Comparison of ENCODE assay signal across 24 cellular contexts in the genomic region with DNA sequence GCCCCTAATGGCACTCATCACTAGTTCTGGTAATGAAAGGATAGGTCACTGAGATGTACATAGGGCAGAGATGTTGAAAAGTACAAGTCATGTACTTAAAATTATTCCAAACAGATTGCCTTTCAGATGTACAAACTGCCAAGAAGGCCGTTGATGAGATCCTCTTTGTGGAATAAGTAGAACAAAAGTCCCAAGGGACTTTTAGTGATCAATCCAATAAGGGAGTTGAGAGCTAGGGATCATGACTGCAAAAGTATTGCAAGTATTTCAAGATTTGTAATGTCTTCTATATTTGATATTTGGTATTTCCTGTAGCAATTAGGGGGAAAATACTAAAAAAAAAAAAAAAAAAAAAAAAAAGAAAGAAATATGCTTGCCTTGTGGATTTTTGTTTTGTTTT.
"Had no signal": no experiment of that assay in that cellular context is flagged by ENCODE, and none has a peak within 500 bp of the region (broad histone marks: within the 10 kb centered on the region; RNA-seq: fewer than 3 reads in every experiment).

No MANE protein-coding gene starts in this region.

- H2AFZ ChIP-seq: neural progenitor cell had no signal

- H3K4me1 ChIP-seq: esophagus muscularis mucosa, gastroesophageal sphincter, left lung, lower lobe of right lung, neural progenitor cell, suprapubic skin, thyroid gland had no signal

- H3K4me3 ChIP-seq: esophagus muscularis mucosa, gastroesophageal sphincter, left lung, lower lobe of right lung, neural progenitor cell, ovary, smooth muscle cell, suprapubic skin, thyroid gland had no signal

- H3K9ac ChIP-seq: neural progenitor cell had no signal

- H3K27ac Mint-ChIP-seq: dendritic cell treated with granulocyte-macrophage colony-stimulating factor and Interleukin-4, amounts not matched to agents 40 ng/mL and 50 ng/mL, for 4 days; immature natural killer cell; natural killer cell treated with Interleukin-12 subunit alpha and Interleukin-12 subunit beta and Interleukin-15 and Interleukin-18, amount 100 ng/mL, for 72 hours; neural progenitor cell; progenitor cell of endocrine pancreas; stimulated activated effector memory CD8-positive, alpha-beta T cell treated with anti-CD3 and anti-CD28 coated beads, Interleukin-12 subunit alpha, Interleukin-12 subunit beta, amount 100 ng/mL, for 72 hours; type B pancreatic cell had no signal

- H3K4me1 Mint-ChIP-seq: immature natural killer cell; neural progenitor cell; stimulated activated effector memory CD8-positive, alpha-beta T cell treated with anti-CD3 and anti-CD28 coated beads, Interleukin-12 subunit alpha, Interleukin-12 subunit beta, amount 100 ng/mL, for 72 hours had no signal

- DNase-seq: effector memory CD8-positive, alpha-beta T cell; glutamatergic neuron; immature natural killer cell; left lung; lower lobe of right lung; mesenchymal stem cell; midbrain; nucleus accumbens; ovary; right cardiac atrium; stimulated activated CD4-positive, alpha-beta T cell treated with anti-CD3 and anti-CD28 coated beads, Interleukin-4, amount 100 ng/mL, for 1 hour; stimulated activated CD8-positive, alpha-beta memory T cell treated with anti-CD3 and anti-CD28 coated beads, Interleukin-4, amount 100 ng/mL, for 48 hours; stimulated activated naive CD8-positive, alpha-beta T cell treated with anti-CD3 and anti-CD28 coated beads, Interleukin-15, Interleukin-2, amounts not matched to agents 100 U/mL and 50 U/mL, for 24 hours; thyroid gland had no signal

- H3K9me3 Mint-ChIP-seq: dendritic cell treated with granulocyte-macrophage colony-stimulating factor and Interleukin-4, amounts not matched to agents 40 ng/mL and 50 ng/mL, for 4 days; effector memory CD8-positive, alpha-beta T cell; immature natural killer cell; natural killer cell treated with Interleukin-12 subunit alpha and Interleukin-12 subunit beta and Interleukin-15 and Interleukin-18, amount 100 ng/mL, for 72 hours; neural progenitor cell; stimulated activated effector memory CD8-positive, alpha-beta T cell treated with anti-CD3 and anti-CD28 coated beads, Interleukin-12 subunit alpha, Interleukin-12 subunit beta, amount 100 ng/mL, for 72 hours; type B pancreatic cell had no signal

- ATAC-seq: effector memory CD8-positive, alpha-beta T cell; gastroesophageal sphincter; left lung; lower lobe of right lung; natural killer cell treated with Interleukin-12 subunit alpha and Interleukin-12 subunit beta and Interleukin-15 and Interleukin-18, amount 100 ng/mL, for 72 hours; right cardiac atrium; stimulated activated effector memory CD8-positive, alpha-beta T cell treated with anti-CD3 and anti-CD28 coated beads, Interleukin-12 subunit alpha, Interleukin-12 subunit beta, amount 100 ng/mL, for 72 hours; stimulated activated naive CD8-positive, alpha-beta T cell treated with anti-CD3 and anti-CD28 coated beads, Interleukin-15, Interleukin-2, amounts not matched to agents 100 U/mL and 50 U/mL, for 24 hours had no signal

- H3K4me2 ChIP-seq: neural progenitor cell, smooth muscle cell had no signal

- H3K36me3 ChIP-seq: neural progenitor cell, ovary, suprapubic skin, thyroid gland had no signal

- H3K4me3 Mint-ChIP-seq: dendritic cell treated with granulocyte-macrophage colony-stimulating factor and Interleukin-4, amounts not matched to agents 40 ng/mL and 50 ng/mL, for 4 days; effector memory CD8-positive, alpha-beta T cell; immature natural killer cell; natural killer cell treated with Interleukin-12 subunit alpha and Interleukin-12 subunit beta and Interleukin-15 and Interleukin-18, amount 100 ng/mL, for 72 hours; neural progenitor cell; stimulated activated effector memory CD8-positive, alpha-beta T cell treated with anti-CD3 and anti-CD28 coated beads, Interleukin-12 subunit alpha, Interleukin-12 subunit beta, amount 100 ng/mL, for 72 hours; type B pancreatic cell had no signal

- H3K27me3 ChIP-seq: esophagus muscularis mucosa, gastroesophageal sphincter, left lung, neural progenitor cell, ovary, suprapubic skin, thyroid gland had no signal

- H3K9me3 ChIP-seq: esophagus muscularis mucosa, gastroesophageal sphincter, left lung, lower lobe of right lung, ovary, suprapubic skin, thyroid gland had no signal

- H3K27ac ChIP-seq: esophagus muscularis mucosa, gastroesophageal sphincter, left lung, lower lobe of right lung, neural progenitor cell, ovary, suprapubic skin, thyroid gland had no signal

- H3K27me3 Mint-ChIP-seq: dendritic cell treated with granulocyte-macrophage colony-stimulating factor and Interleukin-4, amounts not matched to agents 40 ng/mL and 50 ng/mL, for 4 days; effector memory CD8-positive, alpha-beta T cell; natural killer cell treated with Interleukin-12 subunit alpha and Interleukin-12 subunit beta and Interleukin-15 and Interleukin-18, amount 100 ng/mL, for 72 hours; progenitor cell of endocrine pancreas; type B pancreatic cell had no signal
